ENCODE assay signal across 1 cellular context in the genomic region with DNA sequence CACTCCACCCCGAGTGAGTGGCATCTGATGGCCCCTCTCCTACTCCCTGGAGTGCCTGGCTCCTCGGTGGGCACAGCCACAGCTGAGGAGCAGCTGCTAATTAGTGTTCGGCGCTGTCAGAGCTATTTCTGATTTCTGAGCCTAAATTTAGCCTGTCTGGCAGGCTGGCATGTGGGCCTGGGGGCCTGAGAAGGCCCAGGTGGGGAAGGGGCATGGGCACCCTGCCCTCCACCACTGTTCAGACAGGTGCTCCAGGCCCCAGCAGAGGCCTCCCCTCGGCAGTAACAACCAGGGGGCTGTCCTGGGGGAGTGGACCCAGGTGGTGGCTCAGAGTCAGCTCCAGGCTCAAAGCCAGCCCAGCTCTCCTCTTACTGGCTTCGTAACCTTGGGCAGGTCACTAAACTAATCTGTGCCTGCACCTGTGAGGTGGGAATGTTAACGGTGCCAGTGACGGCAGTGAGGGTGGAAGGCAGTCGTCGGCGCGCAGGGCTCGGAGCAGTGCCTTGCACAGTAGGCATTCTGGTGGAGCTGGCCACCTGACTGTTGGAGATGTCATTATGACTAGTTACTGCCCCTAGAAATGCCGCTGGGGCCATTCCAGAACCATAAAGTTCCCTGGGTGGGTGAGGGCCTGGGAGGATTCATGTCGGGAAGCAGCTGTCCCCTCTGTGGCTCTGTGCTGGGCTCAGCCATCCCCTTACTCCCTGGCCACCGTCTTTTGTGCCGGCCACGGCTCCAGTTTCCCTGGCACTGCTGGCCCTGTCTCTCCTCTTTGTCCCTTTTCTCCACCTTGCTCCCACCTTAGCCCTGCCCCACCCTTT.
TF ChIP-seq lines count a peak whose summit lies in the region.

No MANE protein-coding gene starts in this region.

TF ChIP-seq in HepG2, 621 proteins besides CTCF, POLR2A, EP300 and RAD21:
- TF ChIP-seq, protein P1, sequence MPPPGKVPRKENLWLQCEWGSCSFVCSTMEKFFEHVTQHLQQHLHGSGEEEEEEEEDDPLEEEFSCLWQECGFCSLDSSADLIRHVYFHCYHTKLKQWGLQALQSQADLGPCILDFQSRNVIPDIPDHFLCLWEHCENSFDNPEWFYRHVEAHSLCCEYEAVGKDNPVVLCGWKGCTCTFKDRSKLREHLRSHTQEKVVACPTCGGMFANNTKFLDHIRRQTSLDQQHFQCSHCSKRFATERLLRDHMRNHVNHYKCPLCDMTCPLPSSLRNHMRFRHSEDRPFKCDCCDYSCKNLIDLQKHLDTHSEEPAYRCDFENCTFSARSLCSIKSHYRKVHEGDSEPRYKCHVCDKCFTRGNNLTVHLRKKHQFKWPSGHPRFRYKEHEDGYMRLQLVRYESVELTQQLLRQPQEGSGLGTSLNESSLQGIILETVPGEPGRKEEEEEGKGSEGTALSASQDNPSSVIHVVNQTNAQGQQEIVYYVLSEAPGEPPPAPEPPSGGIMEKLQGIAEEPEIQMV (CRISPR knock-in tag; IDR thresholded peaks at IDR 0.05; ENCODE audit: low read depth), result no peak
- TF ChIP-seq ZNF205 (CRISPR knock-in tag; IDR thresholded peaks at IDR 0.05) (no peak), CHD4 (IDR thresholded peaks at IDR 0.05; ENCODE audit: borderline replicate concordance, low read length) (no peak), HMG20A (CRISPR knock-in tag; IDR thresholded peaks at IDR 0.05; ENCODE audit: borderline replicate concordance) (0 out of 2 replicates have a peak, but pooled peaks have one; percentile 5), SP2 (CRISPR knock-in tag; IDR thresholded peaks at IDR 0.05) (peak; percentile 22; the same call in 1 of the 2 replicates), ZBTB7B (CRISPR knock-in tag; IDR thresholded peaks at IDR 0.05) (no peak), ZNF383 (CRISPR knock-in tag; IDR thresholded peaks at IDR 0.05; ENCODE audit: borderline replicate concordance) (no peak), PHB2 (IDR thresholded peaks at IDR 0.05; ENCODE audit: partially characterized antibody) (no peak), CREM (IDR thresholded peaks at IDR 0.05) (no peak), CREM (CRISPR knock-in tag; IDR thresholded peaks at IDR 0.05) (no peak), BORCS8-MEF2B (CRISPR knock-in tag; IDR thresholded peaks at IDR 0.05) (0 out of 2 replicates have a peak, but pooled peaks have one; percentile 13), ZSCAN9 (CRISPR knock-in tag; IDR thresholded peaks at IDR 0.05; ENCODE audit: borderline replicate concordance) (0 out of 2 replicates have a peak, but pooled peaks have one; percentile 41), EED (CRISPR knock-in tag; IDR thresholded peaks at IDR 0.05) (0 out of 2 replicates have a peak, but pooled peaks have one; percentile 2)
- TF ChIP-seq, protein P2, sequence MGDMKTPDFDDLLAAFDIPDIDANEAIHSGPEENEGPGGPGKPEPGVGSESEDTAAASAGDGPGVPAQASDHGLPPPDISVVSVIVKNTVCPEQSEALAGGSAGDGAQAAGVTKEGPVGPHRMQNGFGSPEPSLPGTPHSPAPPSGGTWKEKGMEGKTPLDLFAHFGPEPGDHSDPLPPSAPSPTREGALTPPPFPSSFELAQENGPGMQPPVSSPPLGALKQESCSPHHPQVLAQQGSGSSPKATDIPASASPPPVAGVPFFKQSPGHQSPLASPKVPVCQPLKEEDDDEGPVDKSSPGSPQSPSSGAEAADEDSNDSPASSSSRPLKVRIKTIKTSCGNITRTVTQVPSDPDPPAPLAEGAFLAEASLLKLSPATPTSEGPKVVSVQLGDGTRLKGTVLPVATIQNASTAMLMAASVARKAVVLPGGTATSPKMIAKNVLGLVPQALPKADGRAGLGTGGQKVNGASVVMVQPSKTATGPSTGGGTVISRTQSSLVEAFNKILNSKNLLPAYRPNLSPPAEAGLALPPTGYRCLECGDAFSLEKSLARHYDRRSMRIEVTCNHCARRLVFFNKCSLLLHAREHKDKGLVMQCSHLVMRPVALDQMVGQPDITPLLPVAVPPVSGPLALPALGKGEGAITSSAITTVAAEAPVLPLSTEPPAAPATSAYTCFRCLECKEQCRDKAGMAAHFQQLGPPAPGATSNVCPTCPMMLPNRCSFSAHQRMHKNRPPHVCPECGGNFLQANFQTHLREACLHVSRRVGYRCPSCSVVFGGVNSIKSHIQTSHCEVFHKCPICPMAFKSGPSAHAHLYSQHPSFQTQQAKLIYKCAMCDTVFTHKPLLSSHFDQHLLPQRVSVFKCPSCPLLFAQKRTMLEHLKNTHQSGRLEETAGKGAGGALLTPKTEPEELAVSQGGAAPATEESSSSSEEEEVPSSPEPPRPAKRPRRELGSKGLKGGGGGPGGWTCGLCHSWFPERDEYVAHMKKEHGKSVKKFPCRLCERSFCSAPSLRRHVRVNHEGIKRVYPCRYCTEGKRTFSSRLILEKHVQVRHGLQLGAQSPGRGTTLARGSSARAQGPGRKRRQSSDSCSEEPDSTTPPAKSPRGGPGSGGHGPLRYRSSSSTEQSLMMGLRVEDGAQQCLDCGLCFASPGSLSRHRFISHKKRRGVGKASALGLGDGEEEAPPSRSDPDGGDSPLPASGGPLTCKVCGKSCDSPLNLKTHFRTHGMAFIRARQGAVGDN (CRISPR knock-in tag; IDR thresholded peaks at IDR 0.05), result 0 out of 2 replicates have a peak, but pooled peaks have one; percentile 0
- TF ChIP-seq, protein P3, sequence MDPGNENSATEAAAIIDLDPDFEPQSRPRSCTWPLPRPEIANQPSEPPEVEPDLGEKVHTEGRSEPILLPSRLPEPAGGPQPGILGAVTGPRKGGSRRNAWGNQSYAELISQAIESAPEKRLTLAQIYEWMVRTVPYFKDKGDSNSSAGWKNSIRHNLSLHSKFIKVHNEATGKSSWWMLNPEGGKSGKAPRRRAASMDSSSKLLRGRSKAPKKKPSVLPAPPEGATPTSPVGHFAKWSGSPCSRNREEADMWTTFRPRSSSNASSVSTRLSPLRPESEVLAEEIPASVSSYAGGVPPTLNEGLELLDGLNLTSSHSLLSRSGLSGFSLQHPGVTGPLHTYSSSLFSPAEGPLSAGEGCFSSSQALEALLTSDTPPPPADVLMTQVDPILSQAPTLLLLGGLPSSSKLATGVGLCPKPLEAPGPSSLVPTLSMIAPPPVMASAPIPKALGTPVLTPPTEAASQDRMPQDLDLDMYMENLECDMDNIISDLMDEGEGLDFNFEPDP (CRISPR knock-in tag; conservative IDR thresholded peaks at IDR 0.05), result 0 out of 2 replicates have a peak, but pooled peaks have one; percentile 67
- TF ChIP-seq, protein P4, sequence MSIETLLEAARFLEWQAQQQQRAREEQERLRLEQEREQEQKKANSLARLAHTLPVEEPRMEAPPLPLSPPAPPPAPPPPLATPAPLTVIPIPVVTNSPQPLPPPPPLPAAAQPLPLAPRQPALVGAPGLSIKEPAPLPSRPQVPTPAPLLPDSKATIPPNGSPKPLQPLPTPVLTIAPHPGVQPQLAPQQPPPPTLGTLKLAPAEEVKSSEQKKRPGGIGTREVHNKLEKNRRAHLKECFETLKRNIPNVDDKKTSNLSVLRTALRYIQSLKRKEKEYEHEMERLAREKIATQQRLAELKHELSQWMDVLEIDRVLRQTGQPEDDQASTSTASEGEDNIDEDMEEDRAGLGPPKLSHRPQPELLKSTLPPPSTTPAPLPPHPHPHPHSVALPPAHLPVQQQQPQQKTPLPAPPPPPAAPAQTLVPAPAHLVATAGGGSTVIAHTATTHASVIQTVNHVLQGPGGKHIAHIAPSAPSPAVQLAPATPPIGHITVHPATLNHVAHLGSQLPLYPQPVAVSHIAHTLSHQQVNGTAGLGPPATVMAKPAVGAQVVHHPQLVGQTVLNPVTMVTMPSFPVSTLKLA (IDR thresholded peaks at IDR 0.05), result no peak
- TF ChIP-seq, protein P5, sequence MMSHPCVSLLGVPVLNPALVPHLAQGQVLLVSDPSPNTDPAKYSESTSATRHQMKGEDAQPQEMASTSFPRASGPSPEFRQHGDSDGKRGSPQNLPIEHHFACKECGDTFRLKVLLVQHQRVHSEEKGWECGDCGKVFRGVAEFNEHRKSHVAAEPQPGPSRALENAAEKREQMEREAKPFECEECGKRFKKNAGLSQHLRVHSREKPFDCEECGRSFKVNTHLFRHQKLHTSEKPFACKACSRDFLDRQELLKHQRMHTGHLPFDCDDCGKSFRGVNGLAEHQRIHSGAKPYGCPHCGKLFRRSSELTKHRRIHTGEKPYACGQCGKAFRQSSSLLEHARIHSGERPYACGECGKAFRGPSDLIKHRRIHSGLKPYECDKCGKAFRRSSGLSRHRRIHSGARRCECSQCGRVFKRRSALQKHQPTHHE (CRISPR knock-in tag; IDR thresholded peaks at IDR 0.05; ENCODE audit: borderline replicate concordance), result no peak
